ENCODE assay signal across 1 cellular context in the genomic region with DNA sequence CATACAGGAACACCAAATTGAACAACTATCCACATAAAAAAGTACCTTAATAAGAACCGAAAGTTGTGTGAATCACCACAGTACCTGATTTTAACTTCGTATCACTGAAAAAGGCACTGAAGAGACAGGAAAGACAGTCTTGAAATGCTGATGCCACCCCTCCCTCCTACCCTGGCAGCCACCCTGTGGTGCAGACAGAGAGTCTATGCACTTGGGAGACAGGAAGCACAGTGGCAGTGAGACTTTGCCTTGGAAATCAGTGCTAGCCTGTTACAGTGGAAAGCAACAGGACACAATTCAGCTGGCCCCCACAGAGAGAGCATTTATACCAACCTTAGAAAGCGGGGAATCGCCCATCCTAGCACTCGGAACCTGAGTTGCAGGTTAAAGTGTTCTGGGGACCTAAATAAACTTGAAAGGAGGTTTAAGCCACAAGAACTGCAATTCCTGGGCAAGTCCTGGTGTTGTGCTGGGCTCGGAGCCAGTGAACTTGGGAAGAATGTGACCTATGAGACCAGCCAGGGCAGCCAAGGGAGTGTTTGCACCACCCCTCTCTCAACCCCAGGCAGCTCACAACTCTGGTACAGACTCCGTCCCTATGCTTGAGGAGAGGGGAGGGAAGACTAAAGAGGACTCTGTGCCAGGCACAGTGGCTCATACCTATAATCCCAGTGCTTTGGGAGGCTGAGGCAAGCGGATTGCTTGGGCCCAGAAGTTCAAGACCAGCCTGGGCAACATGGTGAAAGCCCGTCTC.
TF ChIP-seq lines count a peak whose summit lies in the region.

No MANE protein-coding gene starts in this region.

TF ChIP-seq in HepG2, 621 proteins besides CTCF, POLR2A, EP300 and RAD21 (continued from another document and continues in another):
- TF ChIP-seq, protein P1, sequence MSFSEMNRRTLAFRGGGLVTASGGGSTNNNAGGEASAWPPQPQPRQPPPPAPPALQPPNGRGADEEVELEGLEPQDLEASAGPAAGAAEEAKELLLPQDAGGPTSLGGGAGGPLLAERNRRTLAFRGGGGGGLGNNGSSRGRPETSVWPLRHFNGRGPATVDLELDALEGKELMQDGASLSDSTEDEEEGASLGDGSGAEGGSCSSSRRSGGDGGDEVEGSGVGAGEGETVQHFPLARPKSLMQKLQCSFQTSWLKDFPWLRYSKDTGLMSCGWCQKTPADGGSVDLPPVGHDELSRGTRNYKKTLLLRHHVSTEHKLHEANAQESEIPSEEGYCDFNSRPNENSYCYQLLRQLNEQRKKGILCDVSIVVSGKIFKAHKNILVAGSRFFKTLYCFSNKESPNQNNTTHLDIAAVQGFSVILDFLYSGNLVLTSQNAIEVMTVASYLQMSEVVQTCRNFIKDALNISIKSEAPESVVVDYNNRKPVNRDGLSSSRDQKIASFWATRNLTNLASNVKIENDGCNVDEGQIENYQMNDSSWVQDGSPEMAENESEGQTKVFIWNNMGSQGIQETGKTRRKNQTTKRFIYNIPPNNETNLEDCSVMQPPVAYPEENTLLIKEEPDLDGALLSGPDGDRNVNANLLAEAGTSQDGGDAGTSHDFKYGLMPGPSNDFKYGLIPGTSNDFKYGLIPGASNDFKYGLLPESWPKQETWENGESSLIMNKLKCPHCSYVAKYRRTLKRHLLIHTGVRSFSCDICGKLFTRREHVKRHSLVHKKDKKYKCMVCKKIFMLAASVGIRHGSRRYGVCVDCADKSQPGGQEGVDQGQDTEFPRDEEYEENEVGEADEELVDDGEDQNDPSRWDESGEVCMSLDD (CRISPR knock-in tag; IDR thresholded peaks at IDR 0.05; ENCODE audit: borderline replicate concordance): no peak
- TF ChIP-seq, protein P2, sequence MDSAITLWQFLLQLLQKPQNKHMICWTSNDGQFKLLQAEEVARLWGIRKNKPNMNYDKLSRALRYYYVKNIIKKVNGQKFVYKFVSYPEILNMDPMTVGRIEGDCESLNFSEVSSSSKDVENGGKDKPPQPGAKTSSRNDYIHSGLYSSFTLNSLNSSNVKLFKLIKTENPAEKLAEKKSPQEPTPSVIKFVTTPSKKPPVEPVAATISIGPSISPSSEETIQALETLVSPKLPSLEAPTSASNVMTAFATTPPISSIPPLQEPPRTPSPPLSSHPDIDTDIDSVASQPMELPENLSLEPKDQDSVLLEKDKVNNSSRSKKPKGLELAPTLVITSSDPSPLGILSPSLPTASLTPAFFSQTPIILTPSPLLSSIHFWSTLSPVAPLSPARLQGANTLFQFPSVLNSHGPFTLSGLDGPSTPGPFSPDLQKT (CRISPR knock-in tag; IDR thresholded peaks at IDR 0.05; ENCODE audit: borderline replicate concordance): no peak
- TF ChIP-seq ZSCAN12 (CRISPR knock-in tag; IDR thresholded peaks at IDR 0.05): no peak
- TF ChIP-seq ZNF274 (CRISPR knock-in tag; IDR thresholded peaks at IDR 0.05): no peak
- TF ChIP-seq PLRG1 (conservative IDR thresholded peaks at IDR 0.05): no peak
- TF ChIP-seq HNF4G (IDR thresholded peaks at IDR 0.05; ENCODE audit: borderline replicate concordance, low read depth, low read length): peak; percentile 54
- TF ChIP-seq HNF4G (CRISPR knock-in tag; IDR thresholded peaks at IDR 0.05; ENCODE audit: borderline replicate concordance, low read depth): no peak
- peak; percentile 28; the same call in 1 of the 2 replicates for TF ChIP-seq NCOR1 (IDR thresholded peaks at IDR 0.05; ENCODE audit: borderline replicate concordance, low read length)
- TF ChIP-seq NR2F2 (IDR thresholded peaks at IDR 0.05; ENCODE audit: borderline replicate concordance, low read depth): 0 out of 2 replicates have a peak, but pooled peaks have one; percentile 34
- TF ChIP-seq NR2F6 (IDR thresholded peaks at IDR 0.05): peak; percentile 64
- TF ChIP-seq NR2F6 (CRISPR knock-in tag; IDR thresholded peaks at IDR 0.05): peak; percentile 79
- no peak for TF ChIP-seq ZNF761 (CRISPR knock-in tag; conservative IDR thresholded peaks at IDR 0.05)
- TF ChIP-seq, protein P3, sequence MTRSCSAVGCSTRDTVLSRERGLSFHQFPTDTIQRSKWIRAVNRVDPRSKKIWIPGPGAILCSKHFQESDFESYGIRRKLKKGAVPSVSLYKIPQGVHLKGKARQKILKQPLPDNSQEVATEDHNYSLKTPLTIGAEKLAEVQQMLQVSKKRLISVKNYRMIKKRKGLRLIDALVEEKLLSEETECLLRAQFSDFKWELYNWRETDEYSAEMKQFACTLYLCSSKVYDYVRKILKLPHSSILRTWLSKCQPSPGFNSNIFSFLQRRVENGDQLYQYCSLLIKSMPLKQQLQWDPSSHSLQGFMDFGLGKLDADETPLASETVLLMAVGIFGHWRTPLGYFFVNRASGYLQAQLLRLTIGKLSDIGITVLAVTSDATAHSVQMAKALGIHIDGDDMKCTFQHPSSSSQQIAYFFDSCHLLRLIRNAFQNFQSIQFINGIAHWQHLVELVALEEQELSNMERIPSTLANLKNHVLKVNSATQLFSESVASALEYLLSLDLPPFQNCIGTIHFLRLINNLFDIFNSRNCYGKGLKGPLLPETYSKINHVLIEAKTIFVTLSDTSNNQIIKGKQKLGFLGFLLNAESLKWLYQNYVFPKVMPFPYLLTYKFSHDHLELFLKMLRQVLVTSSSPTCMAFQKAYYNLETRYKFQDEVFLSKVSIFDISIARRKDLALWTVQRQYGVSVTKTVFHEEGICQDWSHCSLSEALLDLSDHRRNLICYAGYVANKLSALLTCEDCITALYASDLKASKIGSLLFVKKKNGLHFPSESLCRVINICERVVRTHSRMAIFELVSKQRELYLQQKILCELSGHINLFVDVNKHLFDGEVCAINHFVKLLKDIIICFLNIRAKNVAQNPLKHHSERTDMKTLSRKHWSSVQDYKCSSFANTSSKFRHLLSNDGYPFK (CRISPR knock-in tag; IDR thresholded peaks at IDR 0.05; ENCODE audit: borderline replicate concordance): peak; percentile 53; the same call in 1 of the 2 replicates
- TF ChIP-seq RXRA (CRISPR knock-in tag; IDR thresholded peaks at IDR 0.05): peak; percentile 55
- TF ChIP-seq, protein P4, sequence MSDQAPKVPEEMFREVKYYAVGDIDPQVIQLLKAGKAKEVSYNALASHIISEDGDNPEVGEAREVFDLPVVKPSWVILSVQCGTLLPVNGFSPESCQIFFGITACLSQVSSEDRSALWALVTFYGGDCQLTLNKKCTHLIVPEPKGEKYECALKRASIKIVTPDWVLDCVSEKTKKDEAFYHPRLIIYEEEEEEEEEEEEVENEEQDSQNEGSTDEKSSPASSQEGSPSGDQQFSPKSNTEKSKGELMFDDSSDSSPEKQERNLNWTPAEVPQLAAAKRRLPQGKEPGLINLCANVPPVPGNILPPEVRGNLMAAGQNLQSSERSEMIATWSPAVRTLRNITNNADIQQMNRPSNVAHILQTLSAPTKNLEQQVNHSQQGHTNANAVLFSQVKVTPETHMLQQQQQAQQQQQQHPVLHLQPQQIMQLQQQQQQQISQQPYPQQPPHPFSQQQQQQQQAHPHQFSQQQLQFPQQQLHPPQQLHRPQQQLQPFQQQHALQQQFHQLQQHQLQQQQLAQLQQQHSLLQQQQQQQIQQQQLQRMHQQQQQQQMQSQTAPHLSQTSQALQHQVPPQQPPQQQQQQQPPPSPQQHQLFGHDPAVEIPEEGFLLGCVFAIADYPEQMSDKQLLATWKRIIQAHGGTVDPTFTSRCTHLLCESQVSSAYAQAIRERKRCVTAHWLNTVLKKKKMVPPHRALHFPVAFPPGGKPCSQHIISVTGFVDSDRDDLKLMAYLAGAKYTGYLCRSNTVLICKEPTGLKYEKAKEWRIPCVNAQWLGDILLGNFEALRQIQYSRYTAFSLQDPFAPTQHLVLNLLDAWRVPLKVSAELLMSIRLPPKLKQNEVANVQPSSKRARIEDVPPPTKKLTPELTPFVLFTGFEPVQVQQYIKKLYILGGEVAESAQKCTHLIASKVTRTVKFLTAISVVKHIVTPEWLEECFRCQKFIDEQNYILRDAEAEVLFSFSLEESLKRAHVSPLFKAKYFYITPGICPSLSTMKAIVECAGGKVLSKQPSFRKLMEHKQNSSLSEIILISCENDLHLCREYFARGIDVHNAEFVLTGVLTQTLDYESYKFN (CRISPR knock-in tag; conservative IDR thresholded peaks at IDR 0.05): peak; percentile 29; the same call in 1 of the 2 replicates
- TF ChIP-seq, protein P5, sequence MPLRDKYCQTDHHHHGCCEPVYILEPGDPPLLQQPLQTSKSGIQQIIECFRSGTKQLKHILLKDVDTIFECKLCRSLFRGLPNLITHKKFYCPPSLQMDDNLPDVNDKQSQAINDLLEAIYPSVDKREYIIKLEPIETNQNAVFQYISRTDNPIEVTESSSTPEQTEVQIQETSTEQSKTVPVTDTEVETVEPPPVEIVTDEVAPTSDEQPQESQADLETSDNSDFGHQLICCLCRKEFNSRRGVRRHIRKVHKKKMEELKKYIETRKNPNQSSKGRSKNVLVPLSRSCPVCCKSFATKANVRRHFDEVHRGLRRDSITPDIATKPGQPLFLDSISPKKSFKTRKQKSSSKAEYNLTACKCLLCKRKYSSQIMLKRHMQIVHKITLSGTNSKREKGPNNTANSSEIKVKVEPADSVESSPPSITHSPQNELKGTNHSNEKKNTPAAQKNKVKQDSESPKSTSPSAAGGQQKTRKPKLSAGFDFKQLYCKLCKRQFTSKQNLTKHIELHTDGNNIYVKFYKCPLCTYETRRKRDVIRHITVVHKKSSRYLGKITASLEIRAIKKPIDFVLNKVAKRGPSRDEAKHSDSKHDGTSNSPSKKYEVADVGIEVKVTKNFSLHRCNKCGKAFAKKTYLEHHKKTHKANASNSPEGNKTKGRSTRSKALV (CRISPR knock-in tag; IDR thresholded peaks at IDR 0.05): no peak
- TF ChIP-seq SKI (IDR thresholded peaks at IDR 0.05; ENCODE audit: partially characterized antibody): peak; percentile 49
- TF ChIP-seq, protein P6, sequence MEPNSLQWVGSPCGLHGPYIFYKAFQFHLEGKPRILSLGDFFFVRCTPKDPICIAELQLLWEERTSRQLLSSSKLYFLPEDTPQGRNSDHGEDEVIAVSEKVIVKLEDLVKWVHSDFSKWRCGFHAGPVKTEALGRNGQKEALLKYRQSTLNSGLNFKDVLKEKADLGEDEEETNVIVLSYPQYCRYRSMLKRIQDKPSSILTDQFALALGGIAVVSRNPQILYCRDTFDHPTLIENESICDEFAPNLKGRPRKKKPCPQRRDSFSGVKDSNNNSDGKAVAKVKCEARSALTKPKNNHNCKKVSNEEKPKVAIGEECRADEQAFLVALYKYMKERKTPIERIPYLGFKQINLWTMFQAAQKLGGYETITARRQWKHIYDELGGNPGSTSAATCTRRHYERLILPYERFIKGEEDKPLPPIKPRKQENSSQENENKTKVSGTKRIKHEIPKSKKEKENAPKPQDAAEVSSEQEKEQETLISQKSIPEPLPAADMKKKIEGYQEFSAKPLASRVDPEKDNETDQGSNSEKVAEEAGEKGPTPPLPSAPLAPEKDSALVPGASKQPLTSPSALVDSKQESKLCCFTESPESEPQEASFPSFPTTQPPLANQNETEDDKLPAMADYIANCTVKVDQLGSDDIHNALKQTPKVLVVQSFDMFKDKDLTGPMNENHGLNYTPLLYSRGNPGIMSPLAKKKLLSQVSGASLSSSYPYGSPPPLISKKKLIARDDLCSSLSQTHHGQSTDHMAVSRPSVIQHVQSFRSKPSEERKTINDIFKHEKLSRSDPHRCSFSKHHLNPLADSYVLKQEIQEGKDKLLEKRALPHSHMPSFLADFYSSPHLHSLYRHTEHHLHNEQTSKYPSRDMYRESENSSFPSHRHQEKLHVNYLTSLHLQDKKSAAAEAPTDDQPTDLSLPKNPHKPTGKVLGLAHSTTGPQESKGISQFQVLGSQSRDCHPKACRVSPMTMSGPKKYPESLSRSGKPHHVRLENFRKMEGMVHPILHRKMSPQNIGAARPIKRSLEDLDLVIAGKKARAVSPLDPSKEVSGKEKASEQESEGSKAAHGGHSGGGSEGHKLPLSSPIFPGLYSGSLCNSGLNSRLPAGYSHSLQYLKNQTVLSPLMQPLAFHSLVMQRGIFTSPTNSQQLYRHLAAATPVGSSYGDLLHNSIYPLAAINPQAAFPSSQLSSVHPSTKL (CRISPR knock-in tag; IDR thresholded peaks at IDR 0.05): 0 out of 2 replicates have a peak, but pooled peaks have one; percentile 45
- no peak for TF ChIP-seq ZNF263 (CRISPR knock-in tag; IDR thresholded peaks at IDR 0.05)
- TF ChIP-seq REPIN1 (CRISPR knock-in tag; IDR thresholded peaks at IDR 0.05; ENCODE audit: borderline replicate concordance, low read depth): 0 out of 2 replicates have a peak, but pooled peaks have one; percentile 48
- TF ChIP-seq NR2F1 (CRISPR knock-in tag; IDR thresholded peaks at IDR 0.05): peak; percentile 37 to 59; a peak in 3 of 4 replicates
- TF ChIP-seq, protein P7, sequence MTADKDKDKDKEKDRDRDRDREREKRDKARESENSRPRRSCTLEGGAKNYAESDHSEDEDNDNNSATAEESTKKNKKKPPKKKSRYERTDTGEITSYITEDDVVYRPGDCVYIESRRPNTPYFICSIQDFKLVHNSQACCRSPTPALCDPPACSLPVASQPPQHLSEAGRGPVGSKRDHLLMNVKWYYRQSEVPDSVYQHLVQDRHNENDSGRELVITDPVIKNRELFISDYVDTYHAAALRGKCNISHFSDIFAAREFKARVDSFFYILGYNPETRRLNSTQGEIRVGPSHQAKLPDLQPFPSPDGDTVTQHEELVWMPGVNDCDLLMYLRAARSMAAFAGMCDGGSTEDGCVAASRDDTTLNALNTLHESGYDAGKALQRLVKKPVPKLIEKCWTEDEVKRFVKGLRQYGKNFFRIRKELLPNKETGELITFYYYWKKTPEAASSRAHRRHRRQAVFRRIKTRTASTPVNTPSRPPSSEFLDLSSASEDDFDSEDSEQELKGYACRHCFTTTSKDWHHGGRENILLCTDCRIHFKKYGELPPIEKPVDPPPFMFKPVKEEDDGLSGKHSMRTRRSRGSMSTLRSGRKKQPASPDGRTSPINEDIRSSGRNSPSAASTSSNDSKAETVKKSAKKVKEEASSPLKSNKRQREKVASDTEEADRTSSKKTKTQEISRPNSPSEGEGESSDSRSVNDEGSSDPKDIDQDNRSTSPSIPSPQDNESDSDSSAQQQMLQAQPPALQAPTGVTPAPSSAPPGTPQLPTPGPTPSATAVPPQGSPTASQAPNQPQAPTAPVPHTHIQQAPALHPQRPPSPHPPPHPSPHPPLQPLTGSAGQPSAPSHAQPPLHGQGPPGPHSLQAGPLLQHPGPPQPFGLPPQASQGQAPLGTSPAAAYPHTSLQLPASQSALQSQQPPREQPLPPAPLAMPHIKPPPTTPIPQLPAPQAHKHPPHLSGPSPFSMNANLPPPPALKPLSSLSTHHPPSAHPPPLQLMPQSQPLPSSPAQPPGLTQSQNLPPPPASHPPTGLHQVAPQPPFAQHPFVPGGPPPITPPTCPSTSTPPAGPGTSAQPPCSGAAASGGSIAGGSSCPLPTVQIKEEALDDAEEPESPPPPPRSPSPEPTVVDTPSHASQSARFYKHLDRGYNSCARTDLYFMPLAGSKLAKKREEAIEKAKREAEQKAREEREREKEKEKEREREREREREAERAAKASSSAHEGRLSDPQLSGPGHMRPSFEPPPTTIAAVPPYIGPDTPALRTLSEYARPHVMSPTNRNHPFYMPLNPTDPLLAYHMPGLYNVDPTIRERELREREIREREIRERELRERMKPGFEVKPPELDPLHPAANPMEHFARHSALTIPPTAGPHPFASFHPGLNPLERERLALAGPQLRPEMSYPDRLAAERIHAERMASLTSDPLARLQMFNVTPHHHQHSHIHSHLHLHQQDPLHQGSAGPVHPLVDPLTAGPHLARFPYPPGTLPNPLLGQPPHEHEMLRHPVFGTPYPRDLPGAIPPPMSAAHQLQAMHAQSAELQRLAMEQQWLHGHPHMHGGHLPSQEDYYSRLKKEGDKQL (CRISPR knock-in tag; IDR thresholded peaks at IDR 0.05; ENCODE audit: low read depth): no peak
- TF ChIP-seq, protein P8, sequence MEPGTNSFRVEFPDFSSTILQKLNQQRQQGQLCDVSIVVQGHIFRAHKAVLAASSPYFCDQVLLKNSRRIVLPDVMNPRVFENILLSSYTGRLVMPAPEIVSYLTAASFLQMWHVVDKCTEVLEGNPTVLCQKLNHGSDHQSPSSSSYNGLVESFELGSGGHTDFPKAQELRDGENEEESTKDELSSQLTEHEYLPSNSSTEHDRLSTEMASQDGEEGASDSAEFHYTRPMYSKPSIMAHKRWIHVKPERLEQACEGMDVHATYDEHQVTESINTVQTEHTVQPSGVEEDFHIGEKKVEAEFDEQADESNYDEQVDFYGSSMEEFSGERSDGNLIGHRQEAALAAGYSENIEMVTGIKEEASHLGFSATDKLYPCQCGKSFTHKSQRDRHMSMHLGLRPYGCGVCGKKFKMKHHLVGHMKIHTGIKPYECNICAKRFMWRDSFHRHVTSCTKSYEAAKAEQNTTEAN (CRISPR knock-in tag; conservative IDR thresholded peaks at IDR 0.05): no peak
- no peak for TF ChIP-seq TP53 (CRISPR knock-in tag; conservative IDR thresholded peaks at IDR 0.05)
